In genomic region chr2:15073639-15074038, GRCh38 we compare ENCODE assay signal across 26 cellular contexts.
"Had no signal": no experiment of that assay in that cellular context is flagged by ENCODE, and none has a peak within 500 bp of the region (broad histone marks: within the 10 kb centered on the region; RNA-seq: fewer than 3 reads in every experiment).

No MANE protein-coding gene starts in this region.

- ATAC-seq: gastroesophageal sphincter; heart right ventricle; left colon; lower lobe of right lung; natural killer cell; psoas muscle; right cardiac atrium; stimulated activated memory B cell treated with anti-CD40 and anti-IgM and Interleukin-4, amounts not matched to agents 10 μg/mL and 1 μg/mL and 100 μg/mL, for 72 hours; stimulated activated naive CD8-positive, alpha-beta T cell treated with anti-CD3 and anti-CD28 coated beads, Interleukin-15, Interleukin-2, amounts not matched to agents 100 U/mL and 50 U/mL, for 24 hours had no signal

- H3K4me3 ChIP-seq: colonic mucosa, esophagus muscularis mucosa, gastroesophageal sphincter, heart right ventricle, left ventricle myocardium inferior, lower lobe of right lung, ovary, psoas muscle, sigmoid colon, skin epidermis, spleen, testis, tibial artery had no signal

- H3K9me3 ChIP-seq: colonic mucosa, esophagus muscularis mucosa, gastroesophageal sphincter, heart right ventricle, left ventricle myocardium inferior, lower lobe of right lung, ovary, psoas muscle, sigmoid colon, spleen, testis, tibial artery had no signal

- H3K36me3 ChIP-seq: colonic mucosa, esophagus muscularis mucosa, gastroesophageal sphincter, heart right ventricle, left ventricle myocardium inferior, lower lobe of right lung, ovary, sigmoid colon, spleen, tibial artery had no signal

- H3K27me3 ChIP-seq: colonic mucosa, esophagus muscularis mucosa, gastroesophageal sphincter, heart right ventricle, ovary, sigmoid colon, spleen, testis, tibial artery had no signal

- H3K27ac ChIP-seq: colonic mucosa, heart right ventricle, left ventricle myocardium inferior, lower lobe of right lung, ovary, psoas muscle, skin epidermis, spleen, testis, tibial artery had no signal

- DNase-seq: colonic mucosa; effector CD8-positive, alpha-beta T cell; endodermal cell; foreskin fibroblast; heart right ventricle; hippocampal formation; left colon; left ventricle myocardium inferior; lower lobe of right lung; natural killer cell; occipital lobe; ovary; posterior cingulate gyrus; psoas muscle; right cardiac atrium; sigmoid colon; spleen; stimulated activated CD4-positive, alpha-beta T cell treated with anti-CD3 and anti-CD28 coated beads, Interleukin-4, amount 100 ng/mL, for 4 hours; stimulated activated naive CD8-positive, alpha-beta T cell treated with anti-CD3 and anti-CD28 coated beads, Interleukin-15, Interleukin-2, amounts not matched to agents 100 U/mL and 50 U/mL, for 24 hours; substantia nigra; testis; tibial artery had no signal

- H3K4me1 ChIP-seq: colonic mucosa, heart right ventricle, lower lobe of right lung, psoas muscle, spleen, testis, tibial artery had no signal
